Comparison of ENCODE assay signal across 10 cellular contexts in the genomic region with DNA sequence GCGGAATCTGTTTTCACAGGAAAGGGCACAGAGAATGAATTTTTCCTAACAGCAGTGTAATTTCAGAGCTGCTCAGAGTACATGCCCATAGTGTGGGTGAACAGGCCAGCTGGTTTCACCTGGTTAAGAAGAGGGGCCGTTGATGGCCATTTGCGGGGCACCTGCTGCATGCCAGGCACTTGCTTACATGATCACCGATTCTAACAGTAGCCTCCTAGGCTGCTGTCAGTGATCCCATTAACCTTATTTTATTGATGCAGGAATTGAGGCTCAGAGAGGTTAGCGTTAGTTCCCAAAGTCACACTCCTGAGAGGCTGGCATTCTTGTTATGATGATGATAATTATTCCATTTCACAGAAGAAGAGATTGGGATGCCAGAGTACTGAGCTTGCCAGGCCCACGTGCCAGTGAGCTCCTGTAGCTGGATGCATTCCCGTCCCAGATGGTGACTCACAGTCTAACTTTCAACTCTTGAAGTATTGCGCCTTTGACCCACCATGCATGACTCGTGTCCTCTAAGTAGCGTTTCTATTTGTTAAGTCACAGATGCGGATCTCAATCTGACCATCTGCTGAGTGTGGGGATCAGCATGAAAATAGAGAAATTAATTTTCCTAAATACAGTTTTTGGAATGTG.
DNase-seq lines count a peak whose midpoint lies in the region; ATAC-seq and TF ChIP-seq lines count a peak whose summit lies in the region.
"Had no signal": no experiment of that assay in that cellular context is flagged by ENCODE, and none has a peak within 500 bp of the region (broad histone marks: within the 10 kb centered on the region; RNA-seq: fewer than 3 reads in every experiment).

No MANE protein-coding gene starts in this region.

- ATAC-seq in effector memory CD8-positive, alpha-beta T cell (replicated peaks): no peak
- ATAC-seq in HG03045 (IDR thresholded peaks at IDR 0.05; ENCODE audit: unreplicated experiment) (no peak), HG02840 (IDR thresholded peaks at IDR 0.05; ENCODE audit: low FRiP score, unreplicated experiment) (no peak)

- no peaks in the 10 kb centered on the region for H4K20me1 ChIP-seq in BLaER1 treated with 17β-estradiol and CSF1 and Interleukin-3, amounts not matched to agents 10 nM and 100 nM

- H3K4me3 Mint-ChIP-seq in nephron progenitor cell: no peak overlapping the region
- H3K4me3 Mint-ChIP-seq in effector memory CD8-positive, alpha-beta T cell: no peak overlapping the region

- peaks cover 8 to 66% (median 54%) of the 10 kb centered on the region in 10 experiments; a peak in 18 of 20 replicates for H3K4me1 ChIP-seq in BLaER1 treated with 17β-estradiol and CSF1 and Interleukin-3, amounts not matched to agents 10 nM and 100 nM
- H3K4me1 ChIP-seq: transverse colon had no signal

- peak overlapping the region; percentile 64 for H3K27ac Mint-ChIP-seq in nephron progenitor cell
- no peak overlapping the region for H3K27ac Mint-ChIP-seq in effector memory CD8-positive, alpha-beta T cell

- no peaks in the 10 kb centered on the region for H3K27me3 ChIP-seq in BLaER1 treated with 17β-estradiol and CSF1 and Interleukin-3, amounts not matched to agents 10 nM and 100 nM
- H3K27me3 ChIP-seq: transverse colon had no signal

- peak; percentile 14 to 62 for DNase-seq in NCI-H446 (lab: John Stamatoyannopoulos, UW)
- DNase-seq in epithelial cell of esophagus (ENCODE audit: low read depth): peak; percentile 5
- no peak for DNase-seq in nephron progenitor cell
- no peak for DNase-seq in effector memory CD8-positive, alpha-beta T cell
- DNase-seq in NCI-H1092 (lab: John Stamatoyannopoulos, UW): no peak
- DNase-seq: retina, transverse colon had no signal

- H3K27me3 Mint-ChIP-seq in nephron progenitor cell (ENCODE audit: low read depth, poor library complexity): peaks cover 4% of the 10 kb centered on the region
- H3K27me3 Mint-ChIP-seq in effector memory CD8-positive, alpha-beta T cell: peaks cover 16 to 32% of the 10 kb centered on the region in 2 donors

- peaks cover 30% of the 10 kb centered on the region for H3K4me1 Mint-ChIP-seq in nephron progenitor cell
- peaks cover 0 to 2% of the 10 kb centered on the region in 2 donors for H3K4me1 Mint-ChIP-seq in effector memory CD8-positive, alpha-beta T cell (ENCODE audit: low read depth in 2 of 2)

- H3K4me3 ChIP-seq in BLaER1 treated with 17β-estradiol and CSF1 and Interleukin-3, amounts not matched to agents 10 nM and 100 nM: no peak overlapping the region
- no peak overlapping the region for H3K4me3 ChIP-seq in epithelial cell of esophagus (ENCODE audit: low read length)
- H3K4me3 ChIP-seq: transverse colon had no signal

- H3K27ac ChIP-seq in BLaER1 treated with 17β-estradiol and CSF1 and Interleukin-3, amounts not matched to agents 10 nM and 100 nM: peak overlapping the region in 2 of 11 experiments; percentile 19 to 46; a peak in 2 of 22 replicates
- H3K27ac ChIP-seq: transverse colon had no signal

- no peaks in the 10 kb centered on the region for H3K9me3 Mint-ChIP-seq in nephron progenitor cell
- H3K9me3 Mint-ChIP-seq in effector memory CD8-positive, alpha-beta T cell: no peaks in the 10 kb centered on the region

- H3K9ac ChIP-seq in BLaER1 treated with 17β-estradiol and CSF1 and Interleukin-3, amounts not matched to agents 10 nM and 100 nM: 0 out of 22 replicates have a peak overlapping the region, but pooled peaks of 2 of the 11 experiments have one; percentile 20 to 30

- no peak for TF ChIP-seq CTCF in epithelial cell of esophagus (IDR thresholded peaks at IDR 0.05; ENCODE audit: insufficient read depth, low read depth, low read length, missing control alignments)
- no peak for TF ChIP-seq CTCF in nephron progenitor cell (IDR thresholded peaks at IDR 0.05)

- H3K36me3 Mint-ChIP-seq in nephron progenitor cell (ENCODE audit: low read depth): no peaks in the 10 kb centered on the region
- no peaks in the 10 kb centered on the region for H3K36me3 Mint-ChIP-seq in effector memory CD8-positive, alpha-beta T cell (ENCODE audit: insufficient read depth)

- no peaks in the 10 kb centered on the region for H3K36me3 ChIP-seq in BLaER1 treated with 17β-estradiol and CSF1 and Interleukin-3, amounts not matched to agents 10 nM and 100 nM
- H3K36me3 ChIP-seq: transverse colon had no signal

- peak overlapping the region in 10 of 11 experiments; percentile 5 to 87 (median 60); a peak in 18 of 22 replicates for H3K4me2 ChIP-seq in BLaER1 treated with 17β-estradiol and CSF1 and Interleukin-3, amounts not matched to agents 10 nM and 100 nM

- no peaks in the 10 kb centered on the region; a peak in 1 of 22 replicates for H3K9me3 ChIP-seq in BLaER1 treated with 17β-estradiol and CSF1 and Interleukin-3, amounts not matched to agents 10 nM and 100 nM (replicated peaks in 1 of 11)
- H3K9me3 ChIP-seq: transverse colon had no signal

Comparison
In these comparisons a context has a peak if more than half of its experiments do, and no peak if none do; other contexts are left out.
1. DNase-seq: peak in NCI-H446 (2 of 2) and epithelial cell of esophagus (single experiment); none in nephron progenitor cell (single experiment), effector memory CD8-positive, alpha-beta T cell (0 of 3) and NCI-H1092 (single experiment).